ENCODE assay signal across 18 cellular contexts in genomic region chr9:15372385-15373200, GRCh38. TPM values are rescaled to one million over a fixed set of nuclear protein-coding genes. Genes with fewer than 3 reads are reported as not detected.
DNase-seq lines count a peak whose midpoint lies in the region; ATAC-seq, FAIRE-seq and TF ChIP-seq lines count a peak whose summit lies in the region.
"Had no signal": no experiment of that assay in that cellular context is flagged by ENCODE, and none has a peak within 500 bp of the region (broad histone marks: within the 10 kb centered on the region; RNA-seq: fewer than 3 reads in every experiment).

No MANE protein-coding gene starts in this region.

- no peaks in the 10 kb centered on the region for H3K36me3 Mint-ChIP-seq in HFFc6 (ENCODE audit: low read depth)
- H3K36me3 Mint-ChIP-seq: CD8-positive, alpha-beta T cell had no signal

- no peak for FAIRE-seq in K562 (lab: Jason Lieb, UNC)

- H3K4me3 ChIP-seq in K562 (no peak overlapping the region), mucosa of descending colon (no peak overlapping the region), stomach (no peak overlapping the region), psoas muscle (no peak overlapping the region)
- H3K4me3 ChIP-seq: esophagus muscularis mucosa had no signal

- no peak for TF ChIP-seq CTCF in HFFc6 (IDR thresholded peaks at IDR 0.05)
- TF ChIP-seq CTCF in K562 (IDR thresholded peaks at IDR 0.05 in 2 of 3, conservative IDR thresholded peaks at IDR 0.05 in 1 of 3; ENCODE audit: insufficient read depth in 2 of 3, low read depth in 1 of 3, low read length in 3 of 3), result no peak
- TF ChIP-seq CTCF in mucosa of descending colon (IDR thresholded peaks at IDR 0.05), result no peak
- TF ChIP-seq CTCF in stomach (IDR thresholded peaks at IDR 0.05), result no peak
- no peak for TF ChIP-seq CTCF in psoas muscle (IDR thresholded peaks at IDR 0.05)

- H3K9me3 ChIP-seq in K562 (replicated peaks; ENCODE audit: control insufficient read depth, insufficient read depth, low read depth, low read length), result no peaks in the 10 kb centered on the region
- H3K9me3 ChIP-seq in mucosa of descending colon, result no peaks in the 10 kb centered on the region
- no peaks in the 10 kb centered on the region for H3K9me3 ChIP-seq in stomach
- no peaks in the 10 kb centered on the region for H3K9me3 ChIP-seq in psoas muscle
- H3K9me3 ChIP-seq: esophagus muscularis mucosa had no signal

- no peaks in the 10 kb centered on the region for H4K20me1 ChIP-seq in K562 (replicated peaks; ENCODE audit: control insufficient read depth, insufficient read depth, low read length)

- H3K79me2 ChIP-seq in K562 (ENCODE audit: control insufficient read depth, insufficient read depth, low read length), result no peaks in the 10 kb centered on the region

- CTCF ChIA-PET in K562 (lab: Yijun Ruan, JAX; ENCODE audit: low intra/inter-chr PET ratio), result no interaction called here

- peaks cover 3% of the 10 kb centered on the region for H3K27me3 Mint-ChIP-seq in HFFc6 (ENCODE audit: insufficient read depth)

- no peak for ATAC-seq in K562
- ATAC-seq in mucosa of descending colon, result peak; percentile 77
- ATAC-seq in psoas muscle, result no peak
- ATAC-seq: CD8-positive, alpha-beta T cell had no signal

- H2AFZ ChIP-seq in K562 (ENCODE audit: low read depth, low read length), result 0 out of 2 replicates have a peak overlapping the region, but pooled peaks have one; percentile 16

- H3K4me1 Mint-ChIP-seq in HFFc6 (ENCODE audit: low read depth), result peaks cover 18% of the 10 kb centered on the region

- TF ChIP-seq EP300 in K562 (IDR thresholded peaks at IDR 0.05; ENCODE audit: low read length) (no peak), stomach (IDR thresholded peaks at IDR 0.05) (no peak)

- H3K27ac ChIP-seq in K562 (ENCODE audit: extremely low read depth, low read depth, low read length) (no peak overlapping the region), stomach (peak overlapping the region in 3 of 5 donors; percentile 10 to 47 (median 33)), psoas muscle (no peak overlapping the region)

- H3K27ac Mint-ChIP-seq in HFFc6, result peak overlapping the region; percentile 21
- H3K27ac Mint-ChIP-seq: activated naive CD4-positive, alpha-beta T cell treated with anti-CD3 and anti-CD28 coated beads for 36 hours; CD8-positive, alpha-beta T cell had no signal

- in situ Hi-C loops in K562 (cut with MboI), result no loop called here

- H3K9me3 Mint-ChIP-seq in HFFc6, result no peaks in the 10 kb centered on the region

- no peak overlapping the region for H3K4me2 ChIP-seq in K562 (ENCODE audit: insufficient read depth, low read length)

- H3K36me3 ChIP-seq in K562 (ENCODE audit: control insufficient read depth, insufficient read depth, low read length) (no peaks in the 10 kb centered on the region), mucosa of descending colon (ENCODE audit: low read depth) (no peaks in the 10 kb centered on the region), stomach (no peaks in the 10 kb centered on the region), psoas muscle (ENCODE audit: insufficient read depth in 1 of 2, low read depth in 1 of 2) (no peaks in the 10 kb centered on the region)
- H3K36me3 ChIP-seq: esophagus muscularis mucosa had no signal

- 27% methylated on average over 9 of the region's 11 CpGs for WGBS in K562 (ENCODE audit: insufficient coverage, low coverage, missing lambda C conversion rate)
- WGBS in stomach, 5 donors, result 62 to 67% (median 63%) methylated on average over 10 to 11 of the region's 11 CpGs
- 73 to 74% (median 73%) methylated on average over 11 of the region's 11 CpGs for WGBS in psoas muscle, 3 donors

- no TSS peak for BruUV-seq in K562 (replicated peaks; lab: Mats Ljungman, UMichigan)

- H3K4me3 Mint-ChIP-seq in HFFc6, result no peak overlapping the region
- H3K4me3 Mint-ChIP-seq: activated naive CD4-positive, alpha-beta T cell treated with anti-CD3 and anti-CD28 coated beads for 36 hours; CD8-positive, alpha-beta T cell; neural crest cell had no signal

- no peaks in the 10 kb centered on the region for H3K27me3 ChIP-seq in K562 (ENCODE audit: control insufficient read depth in 2 of 2, insufficient read depth in 2 of 2, low read length in 2 of 2)
- no peaks in the 10 kb centered on the region for H3K27me3 ChIP-seq in stomach
- H3K27me3 ChIP-seq in psoas muscle (ENCODE audit: insufficient read depth in 3 of 3, low read length in 2 of 3), result peaks cover 0 to 4% (median 0%) of the 10 kb centered on the region in 3 donors
- H3K27me3 ChIP-seq: esophagus muscularis mucosa had no signal

- TF ChIP-seq POLR2A in K562 (conservative IDR thresholded peaks at IDR 0.05) (no peak), stomach (IDR thresholded peaks at IDR 0.05) (no peak)

- H3K9ac ChIP-seq in K562 (ENCODE audit: insufficient read depth in 1 of 2, low read depth in 2 of 2, low read length in 2 of 2), result no peak overlapping the region

- DNase-seq in HFFc6 (no peak), K562 (ENCODE audit: extremely low read depth in 1 of 4, low spot score in 3 of 4) (no peak), mucosa of descending colon (no peak), stomach (no peak), superior temporal gyrus (ENCODE audit: extremely low spot score) (no peak), psoas muscle (no peak), T-helper 1 cell (no peak)
- DNase-seq: activated naive CD4-positive, alpha-beta T cell treated with anti-CD3 and anti-CD28 coated beads for 36 hours; activated T-cell treated with anti-CD3 and anti-CD28 coated beads, Interleukin-2, amount 50 U/mL, for 48 hours; anterior cingulate cortex; CD8-positive, alpha-beta T cell; effector memory CD4-positive, alpha-beta T cell; NCI-H1105; NCI-H2029 treated with DMSO at 0.1 percent for 48 hours; NCI-H446 treated with DMSO at 0.1 percent for 48 hours; substantia nigra had no signal

- H3K9me1 ChIP-seq in K562 (ENCODE audit: control insufficient read depth, insufficient read depth, low read length), result no peaks in the 10 kb centered on the region

- intact Hi-C loops in K562 (cut with micrococcal nuclease) (no loop called here), mucosa of descending colon (cut with DNase I, micrococcal nuclease) (no loop called here), stomach (cut with DNase I; ENCODE audit: low total_unique reads) (no loop called here), psoas muscle (cut with DNase I) (no loop called here)

- H3K4me1 ChIP-seq in K562 (replicated peaks in 1 of 2; ENCODE audit: control insufficient read depth in 2 of 2, insufficient read depth in 2 of 2, low read length in 2 of 2) (no peaks in the 10 kb centered on the region; a peak in 1 of 5 replicates), mucosa of descending colon (ENCODE audit: low read depth) (peaks cover 14% of the 10 kb centered on the region), stomach (peaks cover 0 to 22% (median 16%) of the 10 kb centered on the region in 4 donors), psoas muscle (no peaks in the 10 kb centered on the region)

- POLR2A ChIA-PET in K562 (lab: Yijun Ruan, JAX), result no interaction called here

- no peak for TF ChIP-seq RAD21 in K562 (CRISPR knock-in tag; conservative IDR thresholded peaks at IDR 0.05 in 1 of 2, IDR thresholded peaks at IDR 0.05 in 1 of 2)

TF ChIP-seq in K562, 482 proteins besides CTCF, POLR2A, EP300 and RAD21 (continues in another document):
- no peak for TF ChIP-seq CREM (IDR thresholded peaks at IDR 0.05; ENCODE audit: low read depth)
- no peak for TF ChIP-seq MAX (CRISPR knock-in tag; IDR thresholded peaks at IDR 0.05)
- no peak for TF ChIP-seq YY1 (IDR thresholded peaks at IDR 0.05; ENCODE audit: borderline replicate concordance in 1 of 3, control insufficient read depth in 1 of 3, extremely low read depth in 1 of 3, insufficient read depth in 3 of 3, insufficient read length in 1 of 3, insufficient replicate concordance in 2 of 3, low read depth in 1 of 3, low read length in 2 of 3)
- TF ChIP-seq PCBP2 (IDR thresholded peaks at IDR 0.05; ENCODE audit: low read depth, low read length, poor library complexity, severe bottlenecking), result no peak
- TF ChIP-seq ZBTB43 (CRISPR knock-in tag; IDR thresholded peaks at IDR 0.05), result no peak

RNA-seq across cellular contexts. Expression of gene SNAPC3, which starts 50.1 kb away (rescaled TPM):
- 10 to 100 TPM; 35.9 to 41.5 (median 40.8) TPM for total RNA-seq in HFFc6 (2021; fragmentation: NEBNext Ultra II Directional; extraction: Animal tissue kit (Norgen Biotek cat#: 25700))
- total RNA-seq in K562 (2011; cell fraction: chromatin; rRNA removed; ENCODE audit: low replicate concordance), result 30.6 and 85.4 TPM in 2 replicates
- 16.7 and 19.3 TPM in 2 replicates for total RNA-seq in K562 (2011; cell fraction: nucleolus; rRNA removed)
- total RNA-seq in K562 (2011; cell fraction: nucleoplasm; rRNA removed), result 31.8 and 43.8 TPM in 2 replicates
- total RNA-seq in K562 (2014; rRNA removed) (20.4 and 21.9 TPM in 2 replicates), K562 (2014; rRNA removed; fragmentation: Illumina TruSeq; extraction: Trizol) (19.3 and 20.5 TPM in 2 replicates), K562 (2015; rRNA removed; fragmentation: Illumina TruSeq; extraction: Trizol) (19.8 and 19.9 TPM in 2 replicates), K562 (2021) (13.4 and 16.0 TPM in 2 replicates), mucosa of descending colon (10 to 100 TPM; 32.2 to 44.9 (median 44.5) TPM), stomach (100 to 1,000 TPM in 2 of 5 donors, 10 to 100 TPM in 3; 18.7 to 217 (median 60.8) TPM), psoas muscle (10 to 100 TPM; 19.9 to 29.2 (median 20.8) TPM)
- polyA plus RNA-seq in K562 (2011; rRNA removed) (34.2 and 38.9 TPM in 2 replicates), K562 (2014; fragmentation: Illumina TruSeq; extraction: Trizol) (16.9 and 23.9 TPM in 2 replicates), K562 (2014; fragmentation: Nextera tagmentation; extraction: Ambion mirVana) (1 to 10 TPM; 2.3 to 3.4 TPM), K562 (2014; rRNA removed) (17.6 and 21.4 TPM in 2 replicates), stomach (10 to 100 TPM in 1 of 3 donors, 1 to 10 TPM in 2; 7.7 to 15.9 (median 9.2) TPM), psoas muscle (10 to 100 TPM; 12.1 to 24.3 (median 12.4) TPM)
- polyA plus RNA-seq in K562 (2011; cell fraction: cytosol; rRNA removed), result 8.8 and 18.8 TPM in 2 replicates
- 23.9 and 32.3 TPM in 2 replicates for polyA plus RNA-seq in K562 (2011; cell fraction: nucleus; rRNA removed)
- 13.3 and 16.8 TPM in 2 replicates for polyA plus RNA-seq in K562 (2012)
- polyA minus RNA-seq in K562 (2011; rRNA and poly(A)+ RNA removed), result 36.4 and 41.7 TPM in 2 replicates
- polyA minus RNA-seq in K562 (2011; cell fraction: cytosol; rRNA and poly(A)+ RNA removed), result 14.5 and 15.0 TPM in 2 replicates
- 18.2 and 34.2 TPM in 2 replicates for polyA minus RNA-seq in K562 (2011; cell fraction: nucleus; rRNA and poly(A)+ RNA removed)

Comparison
In these comparisons a context has a peak if more than half of its experiments do, and no peak if none do; other contexts are left out.
1. H3K27ac ChIP-seq: peak in stomach (3 of 5); none in K562 (single experiment) and psoas muscle (single experiment).